Comparison of ENCODE assay signal across 4 cellular contexts in genomic region chr17:36415283-36415941, GRCh38. TPM values are rescaled to one million over a fixed set of nuclear protein-coding genes. Genes with fewer than 3 reads are reported as not detected.
"Had no signal": no experiment of that assay in that cellular context is flagged by ENCODE, and none has a peak within 500 bp of the region (broad histone marks: within the 10 kb centered on the region; RNA-seq: fewer than 3 reads in every experiment).

No MANE protein-coding gene starts in this region.

RNA-seq across cellular contexts. Expression of gene TBC1D3H, which starts 27.2 kb away (rescaled TPM):
- total RNA-seq: LHCN-M2, M059J, MCF 10A, NCI-H460 had no signal
